In the genomic region with DNA sequence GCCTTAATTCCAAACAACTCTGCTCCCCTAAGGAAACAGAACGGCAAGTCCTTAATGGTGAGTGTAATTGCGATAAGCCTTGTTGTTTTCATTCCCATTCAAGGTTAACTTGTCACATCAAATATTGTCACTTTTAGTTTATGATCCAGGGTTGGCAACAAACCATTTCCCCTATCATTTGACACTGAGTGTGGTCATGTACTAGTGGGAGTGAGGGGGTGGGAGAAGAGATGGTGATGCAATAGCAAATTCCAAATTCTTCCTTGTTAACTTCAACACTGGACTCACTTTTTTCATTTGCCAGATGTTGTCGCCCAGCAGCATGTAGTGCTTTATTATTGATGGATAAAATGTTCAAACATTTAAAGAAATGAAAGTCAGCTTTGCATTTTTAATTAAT, we compare ENCODE assay signal across 20 cellular contexts.
"Had no signal": no experiment of that assay in that cellular context is flagged by ENCODE, and none has a peak within 500 bp of the region (broad histone marks: within the 10 kb centered on the region; RNA-seq: fewer than 3 reads in every experiment).

No MANE protein-coding gene starts in this region.

- H3K9me3 ChIP-seq: ovary, psoas muscle had no signal

- DNase-seq: activated CD4-positive, alpha-beta T cell treated with anti-CD3 and anti-CD28 coated beads, Interleukin-2, amount 50 U/mL, for 48 hours; amniotic stem cell; effector memory CD8-positive, alpha-beta T cell; esophagus squamous epithelium; foreskin keratinocyte; glutamatergic neuron; hippocampal formation; islet precursor cell; left colon; lower lobe of right lung; natural killer cell; ovary; psoas muscle; stimulated activated CD4-positive, alpha-beta T cell treated with anti-CD3 and anti-CD28 coated beads, Interleukin-2, amount 100 ng/mL, for 24 hours; stimulated activated naive CD8-positive, alpha-beta T cell treated with anti-CD3 and anti-CD28 coated beads, Interleukin-15, Interleukin-2, amounts not matched to agents 100 U/mL and 50 U/mL, for 24 hours; substantia nigra; T-helper 2 cell had no signal

- ATAC-seq: effector memory CD8-positive, alpha-beta T cell; foreskin keratinocyte; left colon; lower lobe of right lung; natural killer cell; psoas muscle; stimulated activated naive CD8-positive, alpha-beta T cell treated with anti-CD3 and anti-CD28 coated beads, Interleukin-15, Interleukin-2, amounts not matched to agents 100 U/mL and 50 U/mL, for 24 hours had no signal

- H3K4me3 ChIP-seq: cardiac muscle cell, esophagus squamous epithelium, lower lobe of right lung, ovary, psoas muscle, tibial nerve had no signal

- H3K36me3 ChIP-seq: cardiac muscle cell, esophagus squamous epithelium, lower lobe of right lung, ovary, tibial nerve had no signal

- H3K27ac ChIP-seq: cardiac muscle cell, esophagus squamous epithelium, foreskin keratinocyte, lower lobe of right lung, ovary, psoas muscle, tibial nerve had no signal

- FAIRE-seq: urothelium cell line had no signal

- H3K4me1 ChIP-seq: esophagus squamous epithelium, foreskin keratinocyte, psoas muscle had no signal

- H3K27me3 ChIP-seq: cardiac muscle cell, esophagus squamous epithelium, ovary, tibial nerve had no signal
